In the genomic region with DNA sequence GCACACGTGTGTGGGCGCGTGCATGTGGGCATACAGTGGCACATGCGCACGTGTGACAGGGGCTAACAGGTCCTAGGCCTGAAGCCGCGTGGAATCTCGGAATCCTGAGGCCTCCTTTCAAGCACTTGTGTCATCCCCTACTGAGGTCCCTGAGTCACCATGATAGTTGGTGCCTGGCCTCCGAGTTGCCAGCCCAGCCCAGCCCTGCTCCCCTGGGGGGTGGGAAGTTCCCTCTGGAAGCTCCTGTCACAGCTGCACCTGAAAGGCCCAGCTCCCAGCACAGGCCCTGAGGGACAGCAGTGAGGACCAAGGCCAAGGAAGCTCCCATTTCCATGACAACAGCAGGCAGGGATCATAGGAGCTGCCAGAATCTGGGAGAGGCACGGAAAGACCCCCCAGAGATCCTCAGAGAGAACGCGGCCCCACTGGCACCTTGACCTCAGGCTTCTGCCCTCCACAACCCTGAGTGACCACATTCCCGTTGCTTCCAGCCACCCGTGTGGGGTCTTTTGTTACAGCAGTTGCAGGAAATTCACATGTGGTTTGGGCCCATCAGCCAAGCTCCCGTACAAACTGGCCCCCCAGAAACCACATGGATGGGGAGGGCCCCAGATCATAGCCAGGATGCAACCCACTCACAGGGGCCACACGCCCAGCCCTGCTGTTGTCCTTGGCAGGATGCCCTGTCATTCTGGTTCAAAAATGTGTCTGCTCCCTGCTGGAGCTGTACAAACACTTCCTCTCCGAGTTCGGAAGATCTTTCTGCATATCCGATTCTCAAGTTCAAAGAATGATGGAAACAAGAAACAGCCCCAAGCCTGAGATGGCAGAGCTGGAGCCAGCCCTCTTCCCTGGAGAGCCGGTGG, we compare ENCODE assay signal across 1 cellular context.
TF ChIP-seq lines count a peak whose summit lies in the region.

No MANE protein-coding gene starts in this region.

TF ChIP-seq in HEK293, 187 proteins besides CTCF, POLR2A, EP300 and RAD21 (continued from another document and continues in another):
- TF ChIP-seq, protein P1, sequence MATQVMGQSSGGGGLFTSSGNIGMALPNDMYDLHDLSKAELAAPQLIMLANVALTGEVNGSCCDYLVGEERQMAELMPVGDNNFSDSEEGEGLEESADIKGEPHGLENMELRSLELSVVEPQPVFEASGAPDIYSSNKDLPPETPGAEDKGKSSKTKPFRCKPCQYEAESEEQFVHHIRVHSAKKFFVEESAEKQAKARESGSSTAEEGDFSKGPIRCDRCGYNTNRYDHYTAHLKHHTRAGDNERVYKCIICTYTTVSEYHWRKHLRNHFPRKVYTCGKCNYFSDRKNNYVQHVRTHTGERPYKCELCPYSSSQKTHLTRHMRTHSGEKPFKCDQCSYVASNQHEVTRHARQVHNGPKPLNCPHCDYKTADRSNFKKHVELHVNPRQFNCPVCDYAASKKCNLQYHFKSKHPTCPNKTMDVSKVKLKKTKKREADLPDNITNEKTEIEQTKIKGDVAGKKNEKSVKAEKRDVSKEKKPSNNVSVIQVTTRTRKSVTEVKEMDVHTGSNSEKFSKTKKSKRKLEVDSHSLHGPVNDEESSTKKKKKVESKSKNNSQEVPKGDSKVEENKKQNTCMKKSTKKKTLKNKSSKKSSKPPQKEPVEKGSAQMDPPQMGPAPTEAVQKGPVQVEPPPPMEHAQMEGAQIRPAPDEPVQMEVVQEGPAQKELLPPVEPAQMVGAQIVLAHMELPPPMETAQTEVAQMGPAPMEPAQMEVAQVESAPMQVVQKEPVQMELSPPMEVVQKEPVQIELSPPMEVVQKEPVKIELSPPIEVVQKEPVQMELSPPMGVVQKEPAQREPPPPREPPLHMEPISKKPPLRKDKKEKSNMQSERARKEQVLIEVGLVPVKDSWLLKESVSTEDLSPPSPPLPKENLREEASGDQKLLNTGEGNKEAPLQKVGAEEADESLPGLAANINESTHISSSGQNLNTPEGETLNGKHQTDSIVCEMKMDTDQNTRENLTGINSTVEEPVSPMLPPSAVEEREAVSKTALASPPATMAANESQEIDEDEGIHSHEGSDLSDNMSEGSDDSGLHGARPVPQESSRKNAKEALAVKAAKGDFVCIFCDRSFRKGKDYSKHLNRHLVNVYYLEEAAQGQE (tag by site-specific recombination; IDR thresholded peaks at IDR 0.05), result no peak
- TF ChIP-seq ZNF350 (tag by site-specific recombination; IDR thresholded peaks at IDR 0.05) (no peak), ZNF660 (tag by site-specific recombination; IDR thresholded peaks at IDR 0.05) (no peak), ZNF335 (tag by site-specific recombination; conservative IDR thresholded peaks at IDR 0.05) (peak; percentile 44; the same call in 1 of the 2 replicates), SCRT2 (tag by site-specific recombination; IDR thresholded peaks at IDR 0.05) (no peak), HOXA7 (CRISPR knock-in tag; IDR thresholded peaks at IDR 0.05; ENCODE audit: borderline replicate concordance) (no peak), RBAK (tag by site-specific recombination; IDR thresholded peaks at IDR 0.05) (no peak), MYNN (tag by site-specific recombination; IDR thresholded peaks at IDR 0.05; ENCODE audit: borderline replicate concordance) (no peak), GLI2 (tag by site-specific recombination; IDR thresholded peaks at IDR 0.05; ENCODE audit: borderline replicate concordance, low read depth) (no peak), GLIS1 (tag by site-specific recombination; IDR thresholded peaks at IDR 0.05) (peak; percentile 95), ZFHX2 (tag by site-specific recombination; conservative IDR thresholded peaks at IDR 0.05) (peak; percentile 72), ZBTB17 (tag by site-specific recombination; IDR thresholded peaks at IDR 0.05) (peak; percentile 62), ZNF423 (tag by site-specific recombination; IDR thresholded peaks at IDR 0.05) (no peak)
- TF ChIP-seq, protein P2, sequence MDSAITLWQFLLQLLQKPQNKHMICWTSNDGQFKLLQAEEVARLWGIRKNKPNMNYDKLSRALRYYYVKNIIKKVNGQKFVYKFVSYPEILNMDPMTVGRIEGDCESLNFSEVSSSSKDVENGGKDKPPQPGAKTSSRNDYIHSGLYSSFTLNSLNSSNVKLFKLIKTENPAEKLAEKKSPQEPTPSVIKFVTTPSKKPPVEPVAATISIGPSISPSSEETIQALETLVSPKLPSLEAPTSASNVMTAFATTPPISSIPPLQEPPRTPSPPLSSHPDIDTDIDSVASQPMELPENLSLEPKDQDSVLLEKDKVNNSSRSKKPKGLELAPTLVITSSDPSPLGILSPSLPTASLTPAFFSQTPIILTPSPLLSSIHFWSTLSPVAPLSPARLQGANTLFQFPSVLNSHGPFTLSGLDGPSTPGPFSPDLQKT (IDR thresholded peaks at IDR 0.05; ENCODE audit: borderline replicate concordance, low read depth, low read length), result no peak
- TF ChIP-seq, protein P3, sequence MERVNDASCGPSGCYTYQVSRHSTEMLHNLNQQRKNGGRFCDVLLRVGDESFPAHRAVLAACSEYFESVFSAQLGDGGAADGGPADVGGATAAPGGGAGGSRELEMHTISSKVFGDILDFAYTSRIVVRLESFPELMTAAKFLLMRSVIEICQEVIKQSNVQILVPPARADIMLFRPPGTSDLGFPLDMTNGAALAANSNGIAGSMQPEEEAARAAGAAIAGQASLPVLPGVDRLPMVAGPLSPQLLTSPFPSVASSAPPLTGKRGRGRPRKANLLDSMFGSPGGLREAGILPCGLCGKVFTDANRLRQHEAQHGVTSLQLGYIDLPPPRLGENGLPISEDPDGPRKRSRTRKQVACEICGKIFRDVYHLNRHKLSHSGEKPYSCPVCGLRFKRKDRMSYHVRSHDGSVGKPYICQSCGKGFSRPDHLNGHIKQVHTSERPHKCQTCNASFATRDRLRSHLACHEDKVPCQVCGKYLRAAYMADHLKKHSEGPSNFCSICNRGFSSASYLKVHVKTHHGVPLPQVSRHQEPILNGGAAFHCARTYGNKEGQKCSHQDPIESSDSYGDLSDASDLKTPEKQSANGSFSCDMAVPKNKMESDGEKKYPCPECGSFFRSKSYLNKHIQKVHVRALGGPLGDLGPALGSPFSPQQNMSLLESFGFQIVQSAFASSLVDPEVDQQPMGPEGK (tag by site-specific recombination; IDR thresholded peaks at IDR 0.05), result peak; percentile 41; the same call in 1 of the 2 replicates
- TF ChIP-seq, protein P4, sequence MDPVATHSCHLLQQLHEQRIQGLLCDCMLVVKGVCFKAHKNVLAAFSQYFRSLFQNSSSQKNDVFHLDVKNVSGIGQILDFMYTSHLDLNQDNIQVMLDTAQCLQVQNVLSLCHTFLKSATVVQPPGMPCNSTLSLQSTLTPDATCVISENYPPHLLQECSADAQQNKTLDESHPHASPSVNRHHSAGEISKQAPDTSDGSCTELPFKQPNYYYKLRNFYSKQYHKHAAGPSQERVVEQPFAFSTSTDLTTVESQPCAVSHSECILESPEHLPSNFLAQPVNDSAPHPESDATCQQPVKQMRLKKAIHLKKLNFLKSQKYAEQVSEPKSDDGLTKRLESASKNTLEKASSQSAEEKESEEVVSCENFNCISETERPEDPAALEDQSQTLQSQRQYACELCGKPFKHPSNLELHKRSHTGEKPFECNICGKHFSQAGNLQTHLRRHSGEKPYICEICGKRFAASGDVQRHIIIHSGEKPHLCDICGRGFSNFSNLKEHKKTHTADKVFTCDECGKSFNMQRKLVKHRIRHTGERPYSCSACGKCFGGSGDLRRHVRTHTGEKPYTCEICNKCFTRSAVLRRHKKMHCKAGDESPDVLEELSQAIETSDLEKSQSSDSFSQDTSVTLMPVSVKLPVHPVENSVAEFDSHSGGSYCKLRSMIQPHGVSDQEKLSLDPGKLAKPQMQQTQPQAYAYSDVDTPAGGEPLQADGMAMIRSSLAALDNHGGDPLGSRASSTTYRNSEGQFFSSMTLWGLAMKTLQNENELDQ (tag by site-specific recombination; IDR thresholded peaks at IDR 0.05; ENCODE audit: low read depth), result no peak
- TF ChIP-seq, protein P5, sequence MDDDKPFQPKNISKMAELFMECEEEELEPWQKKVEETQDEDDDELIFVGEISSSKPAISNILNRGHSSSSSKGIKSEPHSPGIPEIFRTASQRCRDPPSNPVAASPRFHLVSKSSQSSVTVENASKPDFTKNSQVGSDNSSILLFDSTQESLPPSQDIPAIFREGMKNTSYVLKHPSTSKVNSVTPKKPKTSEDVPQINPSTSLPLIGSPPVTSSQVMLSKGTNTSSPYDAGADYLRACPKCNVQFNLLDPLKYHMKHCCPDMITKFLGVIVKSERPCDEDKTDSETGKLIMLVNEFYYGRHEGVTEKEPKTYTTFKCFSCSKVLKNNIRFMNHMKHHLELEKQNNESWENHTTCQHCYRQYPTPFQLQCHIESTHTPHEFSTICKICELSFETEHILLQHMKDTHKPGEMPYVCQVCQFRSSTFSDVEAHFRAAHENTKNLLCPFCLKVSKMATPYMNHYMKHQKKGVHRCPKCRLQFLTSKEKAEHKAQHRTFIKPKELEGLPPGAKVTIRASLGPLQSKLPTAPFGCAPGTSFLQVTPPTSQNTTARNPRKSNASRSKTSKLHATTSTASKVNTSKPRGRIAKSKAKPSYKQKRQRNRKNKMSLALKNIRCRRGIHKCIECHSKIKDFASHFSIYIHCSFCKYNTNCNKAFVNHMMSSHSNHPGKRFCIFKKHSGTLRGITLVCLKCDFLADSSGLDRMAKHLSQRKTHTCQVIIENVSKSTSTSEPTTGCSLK (tag by site-specific recombination; IDR thresholded peaks at IDR 0.05), result no peak
- TF ChIP-seq, protein P6, sequence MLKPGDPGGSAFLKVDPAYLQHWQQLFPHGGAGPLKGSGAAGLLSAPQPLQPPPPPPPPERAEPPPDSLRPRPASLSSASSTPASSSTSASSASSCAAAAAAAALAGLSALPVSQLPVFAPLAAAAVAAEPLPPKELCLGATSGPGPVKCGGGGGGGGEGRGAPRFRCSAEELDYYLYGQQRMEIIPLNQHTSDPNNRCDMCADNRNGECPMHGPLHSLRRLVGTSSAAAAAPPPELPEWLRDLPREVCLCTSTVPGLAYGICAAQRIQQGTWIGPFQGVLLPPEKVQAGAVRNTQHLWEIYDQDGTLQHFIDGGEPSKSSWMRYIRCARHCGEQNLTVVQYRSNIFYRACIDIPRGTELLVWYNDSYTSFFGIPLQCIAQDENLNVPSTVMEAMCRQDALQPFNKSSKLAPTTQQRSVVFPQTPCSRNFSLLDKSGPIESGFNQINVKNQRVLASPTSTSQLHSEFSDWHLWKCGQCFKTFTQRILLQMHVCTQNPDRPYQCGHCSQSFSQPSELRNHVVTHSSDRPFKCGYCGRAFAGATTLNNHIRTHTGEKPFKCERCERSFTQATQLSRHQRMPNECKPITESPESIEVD (tag by site-specific recombination; IDR thresholded peaks at IDR 0.05), result no peak
- TF ChIP-seq, protein P7, sequence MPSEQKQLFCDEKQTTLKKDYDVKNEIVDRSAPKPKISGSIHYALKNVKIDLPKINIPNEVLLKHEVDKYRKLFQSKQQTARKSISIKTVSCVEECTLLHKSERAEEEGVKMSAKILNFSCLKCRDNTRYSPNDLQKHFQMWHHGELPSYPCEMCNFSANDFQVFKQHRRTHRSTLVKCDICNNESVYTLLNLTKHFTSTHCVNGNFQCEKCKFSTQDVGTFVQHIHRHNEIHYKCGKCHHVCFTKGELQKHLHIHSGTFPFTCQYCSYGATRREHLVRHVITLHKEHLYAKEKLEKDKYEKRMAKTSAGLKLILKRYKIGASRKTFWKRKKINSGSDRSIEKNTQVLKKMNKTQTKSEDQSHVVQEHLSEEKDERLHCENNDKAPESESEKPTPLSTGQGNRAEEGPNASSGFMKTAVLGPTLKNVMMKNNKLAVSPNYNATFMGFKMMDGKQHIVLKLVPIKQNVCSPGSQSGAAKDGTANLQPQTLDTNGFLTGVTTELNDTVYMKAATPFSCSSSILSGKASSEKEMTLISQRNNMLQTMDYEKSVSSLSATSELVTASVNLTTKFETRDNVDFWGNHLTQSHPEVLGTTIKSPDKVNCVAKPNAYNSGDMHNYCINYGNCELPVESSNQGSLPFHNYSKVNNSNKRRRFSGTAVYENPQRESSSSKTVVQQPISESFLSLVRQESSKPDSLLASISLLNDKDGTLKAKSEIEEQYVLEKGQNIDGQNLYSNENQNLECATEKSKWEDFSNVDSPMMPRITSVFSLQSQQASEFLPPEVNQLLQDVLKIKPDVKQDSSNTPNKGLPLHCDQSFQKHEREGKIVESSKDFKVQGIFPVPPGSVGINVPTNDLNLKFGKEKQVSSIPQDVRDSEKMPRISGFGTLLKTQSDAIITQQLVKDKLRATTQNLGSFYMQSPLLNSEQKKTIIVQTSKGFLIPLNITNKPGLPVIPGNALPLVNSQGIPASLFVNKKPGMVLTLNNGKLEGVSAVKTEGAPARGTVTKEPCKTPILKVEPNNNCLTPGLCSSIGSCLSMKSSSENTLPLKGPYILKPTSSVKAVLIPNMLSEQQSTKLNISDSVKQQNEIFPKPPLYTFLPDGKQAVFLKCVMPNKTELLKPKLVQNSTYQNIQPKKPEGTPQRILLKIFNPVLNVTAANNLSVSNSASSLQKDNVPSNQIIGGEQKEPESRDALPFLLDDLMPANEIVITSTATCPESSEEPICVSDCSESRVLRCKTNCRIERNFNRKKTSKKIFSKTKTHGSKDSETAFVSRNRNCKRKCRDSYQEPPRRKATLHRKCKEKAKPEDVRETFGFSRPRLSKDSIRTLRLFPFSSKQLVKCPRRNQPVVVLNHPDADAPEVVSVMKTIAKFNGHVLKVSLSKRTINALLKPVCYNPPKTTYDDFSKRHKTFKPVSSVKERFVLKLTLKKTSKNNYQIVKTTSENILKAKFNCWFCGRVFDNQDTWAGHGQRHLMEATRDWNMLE (tag by site-specific recombination; conservative IDR thresholded peaks at IDR 0.05; ENCODE audit: low read depth), result 0 out of 2 replicates have a peak, but pooled peaks have one; percentile 17
- TF ChIP-seq, protein P8, sequence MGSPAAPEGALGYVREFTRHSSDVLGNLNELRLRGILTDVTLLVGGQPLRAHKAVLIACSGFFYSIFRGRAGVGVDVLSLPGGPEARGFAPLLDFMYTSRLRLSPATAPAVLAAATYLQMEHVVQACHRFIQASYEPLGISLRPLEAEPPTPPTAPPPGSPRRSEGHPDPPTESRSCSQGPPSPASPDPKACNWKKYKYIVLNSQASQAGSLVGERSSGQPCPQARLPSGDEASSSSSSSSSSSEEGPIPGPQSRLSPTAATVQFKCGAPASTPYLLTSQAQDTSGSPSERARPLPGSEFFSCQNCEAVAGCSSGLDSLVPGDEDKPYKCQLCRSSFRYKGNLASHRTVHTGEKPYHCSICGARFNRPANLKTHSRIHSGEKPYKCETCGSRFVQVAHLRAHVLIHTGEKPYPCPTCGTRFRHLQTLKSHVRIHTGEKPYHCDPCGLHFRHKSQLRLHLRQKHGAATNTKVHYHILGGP (tag by site-specific recombination; IDR thresholded peaks at IDR 0.05), result no peak
